In the genomic region with DNA sequence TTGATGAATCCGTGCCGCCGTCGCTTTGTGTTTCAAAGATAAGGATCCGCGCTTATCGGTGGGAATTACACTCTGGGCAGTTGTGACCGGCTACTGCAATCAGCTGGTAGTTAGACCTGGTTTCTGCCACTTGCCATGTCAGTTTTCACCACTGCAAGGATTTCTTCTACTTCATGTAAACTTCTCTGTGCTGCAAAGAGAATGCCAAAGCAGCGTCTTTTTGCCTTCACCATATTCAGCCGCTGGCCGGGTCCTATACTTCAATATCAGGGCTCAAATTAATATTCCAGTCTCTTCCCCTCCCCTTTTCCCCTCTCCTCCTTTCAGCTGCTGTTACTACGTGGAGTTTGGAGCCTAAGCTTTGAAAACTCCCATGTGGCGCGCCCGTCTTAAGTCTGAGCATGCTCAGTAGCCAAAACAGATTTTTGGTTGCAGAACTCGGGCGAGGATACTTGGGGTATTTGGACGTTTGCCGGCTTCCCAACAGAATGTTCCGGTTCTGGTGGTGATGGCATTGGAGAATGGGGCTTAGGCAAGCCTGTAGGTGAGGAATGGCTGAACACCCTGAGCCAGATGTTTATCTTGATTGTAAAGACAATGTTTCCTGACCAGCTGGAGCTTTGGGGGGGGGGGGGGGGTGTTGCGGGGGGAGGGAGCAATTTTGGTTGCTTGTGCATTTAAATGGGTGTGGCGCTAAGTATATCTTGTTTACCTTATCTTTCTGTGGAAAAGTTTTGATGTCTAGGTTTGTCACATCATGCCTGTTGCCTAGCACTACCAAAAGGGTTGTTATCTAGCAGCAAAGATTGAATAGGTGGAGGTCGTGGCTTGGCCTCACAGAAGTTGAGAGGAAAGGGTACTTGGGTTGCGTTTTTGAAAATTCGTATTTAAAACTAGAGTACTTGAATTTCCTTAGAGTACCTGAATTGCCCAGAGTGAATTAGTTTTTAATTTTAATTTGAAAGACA, we compare ENCODE assay signal across 9 cellular contexts. TPM values are rescaled to one million over a fixed set of nuclear protein-coding genes. Genes with fewer than 3 reads are reported as not detected.
DNase-seq lines count a peak whose midpoint lies in the region; ATAC-seq and TF ChIP-seq lines count a peak whose summit lies in the region.
"Had no signal": no experiment of that assay in that cellular context is flagged by ENCODE, and none has a peak within 500 bp of the region (broad histone marks: within the 10 kb centered on the region; RNA-seq: fewer than 3 reads in every experiment).

No MANE protein-coding gene starts in this region.

- H3K27ac ChIP-seq in BLaER1 = peak overlapping the region; percentile 97

- peaks cover 18% of the 10 kb centered on the region for H3K27me3 Mint-ChIP-seq in dendritic cell treated with granulocyte-macrophage colony-stimulating factor and Interleukin-4, amounts not matched to agents 40 ng/mL and 50 ng/mL, for 4 days
- H3K27me3 Mint-ChIP-seq in stimulated activated naive B cell treated with anti-CD40 and anti-IgM and Interleukin-4, amounts not matched to agents 10 μg/mL and 1 μg/mL and 100 μg/mL, for 72 hours = peaks cover 6% of the 10 kb centered on the region in 2 donors

- H3K9ac ChIP-seq in BLaER1 = peak overlapping the region; percentile 97

- ATAC-seq in GM18517 (IDR thresholded peaks at IDR 0.05; ENCODE audit: unreplicated experiment) (peak; percentile 11), SK-N-SH treated with all-trans-retinoic acid at 6 μM for 48 hours (peak; percentile 67), HG02970 (IDR thresholded peaks at IDR 0.05; ENCODE audit: low FRiP score, unreplicated experiment) (no peak)
- ATAC-seq in stimulated activated naive B cell treated with anti-CD40 and anti-IgM and Interleukin-4, amounts not matched to agents 10 μg/mL and 1 μg/mL and 100 μg/mL, for 72 hours (replicated peaks) = peak in 1 of 2 donors; percentile 26

- H3K4me1 Mint-ChIP-seq in dendritic cell treated with granulocyte-macrophage colony-stimulating factor and Interleukin-4, amounts not matched to agents 40 ng/mL and 50 ng/mL, for 4 days (ENCODE audit: low read depth) = peaks cover 31% of the 10 kb centered on the region
- H3K4me1 Mint-ChIP-seq in stimulated activated naive B cell treated with anti-CD40 and anti-IgM and Interleukin-4, amounts not matched to agents 10 μg/mL and 1 μg/mL and 100 μg/mL, for 72 hours = peaks cover 17 to 56% of the 10 kb centered on the region in 2 donors

- peaks cover 22% of the 10 kb centered on the region for H3K4me1 ChIP-seq in BLaER1

- H3K9me3 ChIP-seq in BLaER1 = no peaks in the 10 kb centered on the region

- intact Hi-C loops in dendritic cell treated with granulocyte-macrophage colony-stimulating factor and Interleukin-4, amounts not matched to agents 40 ng/mL and 50 ng/mL, for 4 days (cut with micrococcal nuclease) = no loop called here

- peaks cover 58% of the 10 kb centered on the region for H4K20me1 ChIP-seq in BLaER1

- peak overlapping the region; percentile 89 for H3K4me2 ChIP-seq in BLaER1

- peak overlapping the region; percentile 91 for H3K27ac Mint-ChIP-seq in dendritic cell treated with granulocyte-macrophage colony-stimulating factor and Interleukin-4, amounts not matched to agents 40 ng/mL and 50 ng/mL, for 4 days
- peak overlapping the region; percentile 83 for H3K27ac Mint-ChIP-seq in stimulated activated naive B cell treated with anti-CD40 and anti-IgM and Interleukin-4, amounts not matched to agents 10 μg/mL and 1 μg/mL and 100 μg/mL, for 72 hours

- H3K9me3 Mint-ChIP-seq in dendritic cell treated with granulocyte-macrophage colony-stimulating factor and Interleukin-4, amounts not matched to agents 40 ng/mL and 50 ng/mL, for 4 days = no peaks in the 10 kb centered on the region
- no peaks in the 10 kb centered on the region for H3K9me3 Mint-ChIP-seq in stimulated activated naive B cell treated with anti-CD40 and anti-IgM and Interleukin-4, amounts not matched to agents 10 μg/mL and 1 μg/mL and 100 μg/mL, for 72 hours

- peak; percentile 42 for DNase-seq in HT1080 (ENCODE audit: low read depth)
- DNase-seq in left kidney (ENCODE audit: low read depth, low spot score) = peak; percentile 77
- DNase-seq in stimulated activated naive B cell treated with anti-CD40 and anti-IgM and Interleukin-4, amounts not matched to agents 10 μg/mL and 1 μg/mL and 100 μg/mL, for 72 hours = peak; percentile 1

- H3K4me3 ChIP-seq in BLaER1 = peak overlapping the region; percentile 97

- H3K36me3 ChIP-seq in BLaER1 = peaks cover 11% of the 10 kb centered on the region; the same call in 1 of the 2 replicates

- H3K36me3 Mint-ChIP-seq in dendritic cell treated with granulocyte-macrophage colony-stimulating factor and Interleukin-4, amounts not matched to agents 40 ng/mL and 50 ng/mL, for 4 days (ENCODE audit: low read depth) = peaks cover 6% of the 10 kb centered on the region
- peaks cover 1 to 3% of the 10 kb centered on the region in 2 donors for H3K36me3 Mint-ChIP-seq in stimulated activated naive B cell treated with anti-CD40 and anti-IgM and Interleukin-4, amounts not matched to agents 10 μg/mL and 1 μg/mL and 100 μg/mL, for 72 hours

- H3K4me3 Mint-ChIP-seq in dendritic cell treated with granulocyte-macrophage colony-stimulating factor and Interleukin-4, amounts not matched to agents 40 ng/mL and 50 ng/mL, for 4 days = peak overlapping the region; percentile 95
- H3K4me3 Mint-ChIP-seq in stimulated activated naive B cell treated with anti-CD40 and anti-IgM and Interleukin-4, amounts not matched to agents 10 μg/mL and 1 μg/mL and 100 μg/mL, for 72 hours = peak overlapping the region; percentile 87 to 99

- no peaks in the 10 kb centered on the region for H3K27me3 ChIP-seq in BLaER1

TF ChIP-seq in SK-N-SH treated with all-trans-retinoic acid at 6 μM for 48 hours, 23 proteins besides CTCF, POLR2A, EP300 and RAD21:
- TF ChIP-seq, protein P1, sequence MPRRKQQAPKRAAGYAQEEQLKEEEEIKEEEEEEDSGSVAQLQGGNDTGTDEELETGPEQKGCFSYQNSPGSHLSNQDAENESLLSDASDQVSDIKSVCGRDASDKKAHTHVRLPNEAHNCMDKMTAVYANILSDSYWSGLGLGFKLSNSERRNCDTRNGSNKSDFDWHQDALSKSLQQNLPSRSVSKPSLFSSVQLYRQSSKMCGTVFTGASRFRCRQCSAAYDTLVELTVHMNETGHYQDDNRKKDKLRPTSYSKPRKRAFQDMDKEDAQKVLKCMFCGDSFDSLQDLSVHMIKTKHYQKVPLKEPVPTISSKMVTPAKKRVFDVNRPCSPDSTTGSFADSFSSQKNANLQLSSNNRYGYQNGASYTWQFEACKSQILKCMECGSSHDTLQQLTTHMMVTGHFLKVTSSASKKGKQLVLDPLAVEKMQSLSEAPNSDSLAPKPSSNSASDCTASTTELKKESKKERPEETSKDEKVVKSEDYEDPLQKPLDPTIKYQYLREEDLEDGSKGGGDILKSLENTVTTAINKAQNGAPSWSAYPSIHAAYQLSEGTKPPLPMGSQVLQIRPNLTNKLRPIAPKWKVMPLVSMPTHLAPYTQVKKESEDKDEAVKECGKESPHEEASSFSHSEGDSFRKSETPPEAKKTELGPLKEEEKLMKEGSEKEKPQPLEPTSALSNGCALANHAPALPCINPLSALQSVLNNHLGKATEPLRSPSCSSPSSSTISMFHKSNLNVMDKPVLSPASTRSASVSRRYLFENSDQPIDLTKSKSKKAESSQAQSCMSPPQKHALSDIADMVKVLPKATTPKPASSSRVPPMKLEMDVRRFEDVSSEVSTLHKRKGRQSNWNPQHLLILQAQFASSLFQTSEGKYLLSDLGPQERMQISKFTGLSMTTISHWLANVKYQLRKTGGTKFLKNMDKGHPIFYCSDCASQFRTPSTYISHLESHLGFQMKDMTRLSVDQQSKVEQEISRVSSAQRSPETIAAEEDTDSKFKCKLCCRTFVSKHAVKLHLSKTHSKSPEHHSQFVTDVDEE (CRISPR knock-in tag; IDR thresholded peaks at IDR 0.05) = no peak
- no peak for TF ChIP-seq PPARA (CRISPR knock-in tag; IDR thresholded peaks at IDR 0.05; ENCODE audit: borderline replicate concordance)
- TF ChIP-seq ZC3H10 (CRISPR knock-in tag; IDR thresholded peaks at IDR 0.05) = no peak
TF ChIP-seq in SK-N-SH treated with all-trans-retinoic acid at 6 μM for 48 hours: peak in this region for 0.

RNA-seq across cellular contexts. Expression of a gene that starts 1.1 kb away (rescaled TPM):
- 57.0 and 67.8 TPM in 2 replicates for total RNA-seq in HT1080 (2014; rRNA removed; shearing (Covaris generic))
- polyA plus RNA-seq in HT1080 (2015; cell fraction: cytosol; rRNA removed) = 31.6 and 43.9 TPM in 2 replicates
- 44.1 and 58.2 TPM in 2 replicates for polyA plus RNA-seq in HT1080 (2015; cell fraction: nucleus; rRNA removed)

RNA-seq across cellular contexts. Expression of a gene that starts 59.3 kb away (rescaled TPM):
- not detected in 2 replicates for total RNA-seq in HT1080 (2014; rRNA removed; shearing (Covaris generic))
- not detected in 2 replicates for polyA plus RNA-seq in HT1080 (2015; cell fraction: cytosol; rRNA removed)
- not detected in 2 replicates for polyA plus RNA-seq in HT1080 (2015; cell fraction: nucleus; rRNA removed)
- total RNA-seq: T-helper 2 cell treated with Interferon-gamma antibody and Interleukin-4, amounts not matched to agents 100 ng/mL and 5 ng/mL, for 36 hours had no signal

Comparison
In these comparisons a context has a peak if more than half of its experiments do, and no peak if none do; other contexts are left out.
1. DNase-seq: peak in every context shown above with its lines; median percentile 77 in left kidney; 42 in HT1080; 1 in stimulated activated naive B cell treated with anti-CD40 and anti-IgM and Interleukin-4, amounts not matched to agents 10 μg/mL and 1 μg/mL and 100 μg/mL, for 72 hours.